Comparison of ENCODE assay signal across 19 cellular contexts in the genomic region with DNA sequence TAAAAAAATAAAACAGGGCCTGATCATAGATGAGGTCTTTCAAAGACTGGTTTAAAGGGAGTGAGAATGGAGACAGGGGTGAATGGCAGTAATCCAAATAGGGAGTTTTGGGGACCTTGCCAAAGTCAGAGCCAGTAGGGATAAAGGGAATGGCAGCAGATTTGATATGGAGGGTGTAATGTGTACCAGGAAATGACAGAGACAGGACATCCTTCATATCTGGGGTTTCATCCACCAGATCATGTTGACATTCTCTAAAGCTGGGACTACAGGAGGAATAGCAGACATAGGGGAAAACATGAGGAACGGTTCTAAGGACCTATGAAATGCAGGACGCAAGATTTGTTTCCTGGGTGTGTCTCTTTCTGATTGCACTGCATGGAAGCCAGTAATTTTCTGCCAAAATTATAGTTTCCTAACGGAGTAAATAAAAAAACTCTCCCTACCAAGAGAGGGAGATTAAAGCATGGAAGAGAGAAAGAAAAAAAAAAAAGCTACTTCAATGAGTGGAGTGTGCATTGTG.
DNase-seq lines count a peak whose midpoint lies in the region; ATAC-seq and TF ChIP-seq lines count a peak whose summit lies in the region.
"Had no signal": no experiment of that assay in that cellular context is flagged by ENCODE, and none has a peak within 500 bp of the region (broad histone marks: within the 10 kb centered on the region; RNA-seq: fewer than 3 reads in every experiment).

No MANE protein-coding gene starts in this region.

- TF ChIP-seq CTCF in left ventricle myocardium inferior (IDR thresholded peaks at IDR 0.05; ENCODE audit: borderline replicate concordance) (no peak), WTC11 (IDR thresholded peaks at IDR 0.05) (no peak)

- ATAC-seq in Right ventricle myocardium inferior (peak; percentile 13), WTC11 (no peak), left colon (no peak)
- ATAC-seq: A549, SK-N-SH treated with all-trans-retinoic acid at 6 μM for 48 hours had no signal

- H3K27ac Mint-ChIP-seq in WTC11, result peak overlapping the region; percentile 11; the same call in 1 of the 2 replicates
- H3K27ac Mint-ChIP-seq: B cell had no signal

- no peak overlapping the region for H3K27ac ChIP-seq in left ventricle myocardium inferior (replicated peaks)
- H3K27ac ChIP-seq: A549, PC-9 had no signal

- peaks cover 11% of the 10 kb centered on the region for H3K4me1 Mint-ChIP-seq in WTC11

- H3K27me3 Mint-ChIP-seq in WTC11 (ENCODE audit: low read depth), result no peaks in the 10 kb centered on the region
- H3K27me3 Mint-ChIP-seq: B cell had no signal

- no peaks in the 10 kb centered on the region for H3K36me3 Mint-ChIP-seq in WTC11

- H3K4me1 ChIP-seq in left ventricle myocardium inferior, result peaks cover 6% of the 10 kb centered on the region

- CTCF ChIA-PET in WTC11 (lab: Charles Lee), result interaction anchor here (1.0 to 1.5 kb wide), 5 partner anchors 9 to 457 kb away, joined by 3 to 8 read pairs (median 3); no protein-coding TSS in a partner anchor

- H3K4me3 ChIP-seq in left ventricle myocardium inferior, result no peak overlapping the region
- H3K4me3 ChIP-seq: A549, PC-9 had no signal

- no peak overlapping the region for H3K4me3 Mint-ChIP-seq in WTC11
- H3K4me3 Mint-ChIP-seq: B cell had no signal

- POLR2A ChIA-PET in WTC11 (lab: Charles Lee), result no interaction called here

- H3K36me3 ChIP-seq in left ventricle myocardium inferior, result no peaks in the 10 kb centered on the region

- H3K27me3 ChIP-seq in left ventricle myocardium inferior (ENCODE audit: low read depth), result no peaks in the 10 kb centered on the region

- H3K9me3 Mint-ChIP-seq in WTC11, result no peaks in the 10 kb centered on the region

- intact Hi-C loops in Right ventricle myocardium inferior (cut with DNase I) (no loop called here), left ventricle myocardium inferior (cut with micrococcal nuclease) (no loop called here), left colon (cut with DNase I, micrococcal nuclease) (no loop called here)

- no peaks in the 10 kb centered on the region for H3K9me3 ChIP-seq in left ventricle myocardium inferior (replicated peaks)
- H3K9me3 ChIP-seq: A549 had no signal

- DNase-seq in Right ventricle myocardium inferior (ENCODE audit: missing footprints), result no peak
- no peak for DNase-seq in left ventricle myocardium inferior
- peak; percentile 13 for DNase-seq in NCI-H2227 (lab: John Stamatoyannopoulos, UW; ENCODE audit: unreplicated experiment)
- DNase-seq in WTC11 (ENCODE audit: low spot score), result no peak
- DNase-seq in GM19238 (ENCODE audit: insufficient read length, low spot score), result no peak
- DNase-seq in left colon, result no peak
- DNase-seq in GDM1 (lab: John Stamatoyannopoulos, UW), result no peak
- DNase-seq: GF-D8, H7, NCI-H1105 treated with DMSO at 0.1 percent for 48 hours, NCI-H1694, NCI-H2107, NCI-H345, NCI-H524, PC-9, SHP77 treated with DMSO at 0.1 percent for 48 hours had no signal

TF ChIP-seq in WTC11, 78 proteins besides CTCF, POLR2A, EP300 and RAD21:
- no peak for TF ChIP-seq TP53 (CRISPR knock-in tag; IDR thresholded peaks at IDR 0.05)
